Comparison of ENCODE assay signal across 1 cellular context in the genomic region with DNA sequence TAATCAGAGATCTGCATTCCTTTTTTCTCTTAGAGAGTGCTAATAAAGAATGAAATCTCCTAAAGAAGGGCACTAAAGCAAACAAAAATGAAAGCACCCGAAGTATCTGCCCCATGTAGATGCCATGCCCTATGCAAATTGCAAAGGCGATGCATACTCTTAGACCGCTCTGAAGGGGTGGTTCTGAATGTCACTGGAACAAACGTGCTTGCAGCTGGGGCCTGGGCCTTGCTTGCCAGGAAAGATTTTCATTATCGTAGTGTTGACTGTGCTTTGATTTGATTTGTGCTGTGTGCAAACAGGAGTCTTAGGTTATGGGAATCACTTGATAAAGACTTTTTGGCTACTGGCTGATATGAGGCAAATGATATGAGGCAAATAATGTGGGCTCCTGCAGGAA.
TF ChIP-seq lines count a peak whose summit lies in the region.

No MANE protein-coding gene starts in this region.

TF ChIP-seq in GM12878, 131 proteins besides CTCF, POLR2A, EP300 and RAD21 (continued from another document):
- TF ChIP-seq, protein P1, sequence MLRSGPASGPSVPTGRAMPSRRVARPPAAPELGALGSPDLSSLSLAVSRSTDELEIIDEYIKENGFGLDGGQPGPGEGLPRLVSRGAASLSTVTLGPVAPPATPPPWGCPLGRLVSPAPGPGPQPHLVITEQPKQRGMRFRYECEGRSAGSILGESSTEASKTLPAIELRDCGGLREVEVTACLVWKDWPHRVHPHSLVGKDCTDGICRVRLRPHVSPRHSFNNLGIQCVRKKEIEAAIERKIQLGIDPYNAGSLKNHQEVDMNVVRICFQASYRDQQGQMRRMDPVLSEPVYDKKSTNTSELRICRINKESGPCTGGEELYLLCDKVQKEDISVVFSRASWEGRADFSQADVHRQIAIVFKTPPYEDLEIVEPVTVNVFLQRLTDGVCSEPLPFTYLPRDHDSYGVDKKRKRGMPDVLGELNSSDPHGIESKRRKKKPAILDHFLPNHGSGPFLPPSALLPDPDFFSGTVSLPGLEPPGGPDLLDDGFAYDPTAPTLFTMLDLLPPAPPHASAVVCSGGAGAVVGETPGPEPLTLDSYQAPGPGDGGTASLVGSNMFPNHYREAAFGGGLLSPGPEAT (IDR thresholded peaks at IDR 0.05; ENCODE audit: low read depth) = no peak
- TF ChIP-seq SPI1 (IDR thresholded peaks at IDR 0.05; ENCODE audit: borderline replicate concordance, insufficient read depth, low read depth, low read length) = no peak
- TF ChIP-seq SRF (IDR thresholded peaks at IDR 0.05; ENCODE audit: low read depth in 2 of 2, low read length in 2 of 2) = no peak
- no peak for TF ChIP-seq STAT3 (IDR thresholded peaks at IDR 0.05; ENCODE audit: low read depth, low read length)
- no peak for TF ChIP-seq SIN3A (IDR thresholded peaks at IDR 0.05; ENCODE audit: low read depth, low read length)
- TF ChIP-seq, protein P2, sequence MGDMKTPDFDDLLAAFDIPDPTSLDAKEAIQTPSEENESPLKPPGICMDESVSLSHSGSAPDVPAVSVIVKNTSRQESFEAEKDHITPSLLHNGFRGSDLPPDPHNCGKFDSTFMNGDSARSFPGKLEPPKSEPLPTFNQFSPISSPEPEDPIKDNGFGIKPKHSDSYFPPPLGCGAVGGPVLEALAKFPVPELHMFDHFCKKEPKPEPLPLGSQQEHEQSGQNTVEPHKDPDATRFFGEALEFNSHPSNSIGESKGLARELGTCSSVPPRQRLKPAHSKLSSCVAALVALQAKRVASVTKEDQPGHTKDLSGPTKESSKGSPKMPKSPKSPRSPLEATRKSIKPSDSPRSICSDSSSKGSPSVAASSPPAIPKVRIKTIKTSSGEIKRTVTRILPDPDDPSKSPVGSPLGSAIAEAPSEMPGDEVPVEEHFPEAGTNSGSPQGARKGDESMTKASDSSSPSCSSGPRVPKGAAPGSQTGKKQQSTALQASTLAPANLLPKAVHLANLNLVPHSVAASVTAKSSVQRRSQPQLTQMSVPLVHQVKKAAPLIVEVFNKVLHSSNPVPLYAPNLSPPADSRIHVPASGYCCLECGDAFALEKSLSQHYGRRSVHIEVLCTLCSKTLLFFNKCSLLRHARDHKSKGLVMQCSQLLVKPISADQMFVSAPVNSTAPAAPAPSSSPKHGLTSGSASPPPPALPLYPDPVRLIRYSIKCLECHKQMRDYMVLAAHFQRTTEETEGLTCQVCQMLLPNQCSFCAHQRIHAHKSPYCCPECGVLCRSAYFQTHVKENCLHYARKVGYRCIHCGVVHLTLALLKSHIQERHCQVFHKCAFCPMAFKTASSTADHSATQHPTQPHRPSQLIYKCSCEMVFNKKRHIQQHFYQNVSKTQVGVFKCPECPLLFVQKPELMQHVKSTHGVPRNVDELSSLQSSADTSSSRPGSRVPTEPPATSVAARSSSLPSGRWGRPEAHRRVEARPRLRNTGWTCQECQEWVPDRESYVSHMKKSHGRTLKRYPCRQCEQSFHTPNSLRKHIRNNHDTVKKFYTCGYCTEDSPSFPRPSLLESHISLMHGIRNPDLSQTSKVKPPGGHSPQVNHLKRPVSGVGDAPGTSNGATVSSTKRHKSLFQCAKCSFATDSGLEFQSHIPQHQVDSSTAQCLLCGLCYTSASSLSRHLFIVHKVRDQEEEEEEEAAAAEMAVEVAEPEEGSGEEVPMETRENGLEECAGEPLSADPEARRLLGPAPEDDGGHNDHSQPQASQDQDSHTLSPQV (IDR thresholded peaks at IDR 0.05) = no peak
- TF ChIP-seq CBFB (IDR thresholded peaks at IDR 0.05; ENCODE audit: low read depth) = no peak
- TF ChIP-seq, protein P3, sequence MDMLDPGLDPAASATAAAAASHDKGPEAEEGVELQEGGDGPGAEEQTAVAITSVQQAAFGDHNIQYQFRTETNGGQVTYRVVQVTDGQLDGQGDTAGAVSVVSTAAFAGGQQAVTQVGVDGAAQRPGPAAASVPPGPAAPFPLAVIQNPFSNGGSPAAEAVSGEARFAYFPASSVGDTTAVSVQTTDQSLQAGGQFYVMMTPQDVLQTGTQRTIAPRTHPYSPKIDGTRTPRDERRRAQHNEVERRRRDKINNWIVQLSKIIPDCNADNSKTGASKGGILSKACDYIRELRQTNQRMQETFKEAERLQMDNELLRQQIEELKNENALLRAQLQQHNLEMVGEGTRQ (IDR thresholded peaks at IDR 0.05; ENCODE audit: borderline replicate concordance, low read depth, low read length) = no peak
